Comparison of ENCODE assay signal across 21 cellular contexts in genomic region chr5:14362511-14362910, GRCh38.
"Had no signal": no experiment of that assay in that cellular context is flagged by ENCODE, and none has a peak within 500 bp of the region (broad histone marks: within the 10 kb centered on the region; RNA-seq: fewer than 3 reads in every experiment).

No MANE protein-coding gene starts in this region.

- H3K9me3 ChIP-seq: colonic mucosa, esophagus squamous epithelium, sigmoid colon, spleen, stomach, thoracic aorta had no signal

- H3K4me3 Mint-ChIP-seq: activated B cell treated with CpG ODN at 0.5 μM for 24 hours; activated CD4-positive, alpha-beta T cell treated with anti-CD3 and anti-CD28 coated beads, Interleukin-2, amount 10 ng/mL, durations not matched to agents 24 days and 14 days; activated CD8-positive, alpha-beta T cell treated with anti-CD3 and anti-CD28 coated beads, Interleukin-2, amount 10 ng/mL, durations not matched to agents 7 days and 5 days; activated naive CD4-positive, alpha-beta T cell treated with anti-CD3 and anti-CD28 coated beads, Interleukin-2, amount 50 U/mL, for 24 hours had no signal

- DNase-seq: activated B cell treated with CpG ODN at 0.5 μM for 24 hours; activated CD4-positive, alpha-beta T cell treated with anti-CD3 and anti-CD28 coated beads, Interleukin-2, amount 10 ng/mL, durations not matched to agents 24 days and 14 days; activated CD8-positive, alpha-beta memory T cell treated with anti-CD3 and anti-CD28 coated beads, Interleukin-2, amount 50 U/mL, for 4 hours; activated CD8-positive, alpha-beta T cell treated with anti-CD3 and anti-CD28 coated beads, Interleukin-2, amount 10 ng/mL, durations not matched to agents 7 days and 5 days; activated effector memory CD4-positive, alpha-beta T cell treated with anti-CD3 and anti-CD28 coated beads, Interleukin-2, amount 50 U/mL, for 16 hours; activated T-cell treated with anti-CD3 and anti-CD28 coated beads, Interleukin-2, amount 50 U/mL, for 48 hours; caudate nucleus; colonic mucosa; effector CD4-positive, alpha-beta T cell; esophagus squamous epithelium; left ventricle myocardium superior; mesendoderm; sigmoid colon; spleen; stimulated activated CD4-positive, alpha-beta T cell treated with anti-CD3 and anti-CD28 coated beads, Interleukin-1b, Interleukin-23, amount 100 ng/mL, for 48 hours; stomach; T-helper 2 cell had no signal

- H3K9me3 Mint-ChIP-seq: activated B cell treated with CpG ODN at 0.5 μM for 24 hours; activated CD4-positive, alpha-beta T cell treated with anti-CD3 and anti-CD28 coated beads, Interleukin-2, amount 10 ng/mL, durations not matched to agents 24 days and 14 days; activated naive CD4-positive, alpha-beta T cell treated with anti-CD3 and anti-CD28 coated beads, Interleukin-2, amount 50 U/mL, for 24 hours had no signal

- H3K27me3 Mint-ChIP-seq: activated B cell treated with CpG ODN at 0.5 μM for 24 hours; activated CD4-positive, alpha-beta T cell treated with anti-CD3 and anti-CD28 coated beads, Interleukin-2, amount 10 ng/mL, durations not matched to agents 24 days and 14 days; activated naive CD4-positive, alpha-beta T cell treated with anti-CD3 and anti-CD28 coated beads, Interleukin-2, amount 50 U/mL, for 24 hours had no signal

- H3K27ac Mint-ChIP-seq: activated B cell treated with CpG ODN at 0.5 μM for 24 hours; activated CD4-positive, alpha-beta T cell treated with anti-CD3 and anti-CD28 coated beads, Interleukin-2, amount 10 ng/mL, durations not matched to agents 24 days and 14 days; activated CD8-positive, alpha-beta T cell treated with anti-CD3 and anti-CD28 coated beads, Interleukin-2, amount 10 ng/mL, durations not matched to agents 7 days and 5 days; activated naive CD4-positive, alpha-beta T cell treated with anti-CD3 and anti-CD28 coated beads, Interleukin-2, amount 50 U/mL, for 24 hours had no signal

- H3K27me3 ChIP-seq: colonic mucosa, esophagus squamous epithelium, sigmoid colon, spleen, stomach had no signal

- ATAC-seq: activated CD8-positive, alpha-beta T cell treated with anti-CD3 and anti-CD28 coated beads, Interleukin-2, amount 10 ng/mL, durations not matched to agents 7 days and 5 days; left ventricle myocardium superior had no signal

- H3K4me3 ChIP-seq: colonic mucosa, esophagus squamous epithelium, sigmoid colon, spleen, stomach, thoracic aorta had no signal

- FAIRE-seq: endothelial cell of umbilical vein, urothelium cell line had no signal

- H3K4me1 ChIP-seq: colonic mucosa had no signal

- H3K27ac ChIP-seq: colonic mucosa, esophagus squamous epithelium, sigmoid colon, spleen, stomach, thoracic aorta had no signal

- H3K36me3 Mint-ChIP-seq: activated naive CD4-positive, alpha-beta T cell treated with anti-CD3 and anti-CD28 coated beads, Interleukin-2, amount 50 U/mL, for 24 hours had no signal
